ENCODE assay signal across 12 cellular contexts in genomic region chr6:41801380-41801779, GRCh38. TPM values are rescaled to one million over a fixed set of nuclear protein-coding genes. Genes with fewer than 3 reads are reported as not detected.
DNase-seq lines count a peak whose midpoint lies in the region; ATAC-seq and TF ChIP-seq lines count a peak whose summit lies in the region.
"Had no signal": no experiment of that assay in that cellular context is flagged by ENCODE, and none has a peak within 500 bp of the region (broad histone marks: within the 10 kb centered on the region; RNA-seq: fewer than 3 reads in every experiment).

No MANE protein-coding gene starts in this region.

- no peak overlapping the region for H3K4me3 Mint-ChIP-seq in mesothelial cell of epicardium
- H3K4me3 Mint-ChIP-seq: activated CD8-positive, alpha-beta T cell treated with anti-CD3 and anti-CD28 coated beads for 36 hours; memory B cell had no signal

- H2AFZ ChIP-seq in KMS-11 (ENCODE audit: low read depth) = no peak overlapping the region

- no peak for TF ChIP-seq EP300 in suprapubic skin (IDR thresholded peaks at IDR 0.05)

- no peak overlapping the region for H3K27ac Mint-ChIP-seq in mesothelial cell of epicardium
- H3K27ac Mint-ChIP-seq: activated CD8-positive, alpha-beta T cell treated with anti-CD3 and anti-CD28 coated beads for 36 hours; memory B cell had no signal

- H3K4me2 ChIP-seq in DOHH2 (ENCODE audit: low read length) = no peak overlapping the region
- no peak overlapping the region for H3K4me2 ChIP-seq in KMS-11

- no peaks in the 10 kb centered on the region for H3K4me1 Mint-ChIP-seq in mesothelial cell of epicardium
- H3K4me1 Mint-ChIP-seq: memory B cell had no signal

- no peaks in the 10 kb centered on the region; the same call in 1 of the 2 replicates for H3F3A ChIP-seq in DOHH2 (ENCODE audit: control insufficient read depth, insufficient read depth)

- H3K4me3 ChIP-seq in DOHH2 (ENCODE audit: low read length) (no peak overlapping the region), KMS-11 (IDR thresholded peaks at IDR 0.05; ENCODE audit: insufficient read depth, low read depth, low read length) (no peak overlapping the region), astrocyte of the cerebellum (ENCODE audit: low read depth, low read length) (no peak overlapping the region), suprapubic skin (no peak overlapping the region)
- H3K4me3 ChIP-seq: vagina had no signal

- TF ChIP-seq POLR2A in suprapubic skin (IDR thresholded peaks at IDR 0.05) = no peak

- peaks cover 7% of the 10 kb centered on the region for H3K36me3 Mint-ChIP-seq in mesothelial cell of epicardium

- in situ Hi-C loops in astrocyte of the cerebellum (cut with HindIII; ENCODE audit: low sequenced_read_pairs) = loop anchor here (5.0 kb wide), 1 partner anchor 236 kb away; no protein-coding TSS in a partner anchor

- TF ChIP-seq CTCF in DOHH2 (IDR thresholded peaks at IDR 0.05; ENCODE audit: low read depth, low read length, poor library complexity, severe bottlenecking) (peak; percentile 48), KMS-11 (conservative IDR thresholded peaks at IDR 0.05; ENCODE audit: low read depth, low read length) (peak; percentile 50), astrocyte of the cerebellum (IDR thresholded peaks at IDR 0.05; ENCODE audit: low read depth, low read length, missing control alignments) (peak; percentile 81), mesothelial cell of epicardium (IDR thresholded peaks at IDR 0.05; ENCODE audit: unreplicated experiment) (peak; percentile 23), suprapubic skin (IDR thresholded peaks at IDR 0.05) (no peak)

- ATAC-seq in GM19397 (IDR thresholded peaks at IDR 0.05; ENCODE audit: unreplicated experiment) = no peak
- ATAC-seq in GM19023 (IDR thresholded peaks at IDR 0.05; ENCODE audit: unreplicated experiment) = no peak
- ATAC-seq: activated CD8-positive, alpha-beta T cell treated with anti-CD3 and anti-CD28 coated beads for 36 hours had no signal

- H3K9me3 ChIP-seq in DOHH2 (ENCODE audit: control insufficient read depth, insufficient read depth, low read length) = no peaks in the 10 kb centered on the region
- H3K9me3 ChIP-seq in suprapubic skin = no peaks in the 10 kb centered on the region
- H3K9me3 ChIP-seq: vagina had no signal

- no peaks in the 10 kb centered on the region for H3K9me2 ChIP-seq in DOHH2 (replicated peaks; ENCODE audit: control insufficient read depth, low read length)

- H3K9me3 Mint-ChIP-seq in mesothelial cell of epicardium = no peaks in the 10 kb centered on the region
- H3K9me3 Mint-ChIP-seq: activated CD8-positive, alpha-beta T cell treated with anti-CD3 and anti-CD28 coated beads for 36 hours; memory B cell had no signal

- 85% methylated on average over 2 of the region's 2 CpGs for WGBS in suprapubic skin

- H3K9ac ChIP-seq in KMS-11 = no peak overlapping the region

- no peak for DNase-seq in astrocyte of the cerebellum (ENCODE audit: low read depth)
- no peak for DNase-seq in mesothelial cell of epicardium (ENCODE audit: low spot score in 2 of 2, unreplicated experiment in 2 of 2)
- no peak for DNase-seq in suprapubic skin (ENCODE audit: low spot score in 2 of 2)
- no peak for DNase-seq in stimulated activated CD4-positive, alpha-beta T cell treated with anti-CD3 and anti-CD28 coated beads, Interleukin-2, amount 100 ng/mL, for 24 hours
- DNase-seq: activated CD8-positive, alpha-beta T cell treated with anti-CD3 and anti-CD28 coated beads for 36 hours; NCI-H526 treated with DMSO at 0.1 percent for 48 hours had no signal

- H3K4me1 ChIP-seq in DOHH2 (ENCODE audit: control insufficient read depth, low read length) (no peaks in the 10 kb centered on the region), KMS-11 (ENCODE audit: low read depth, poor library complexity, severe bottlenecking) (no peaks in the 10 kb centered on the region), suprapubic skin (no peaks in the 10 kb centered on the region)
- H3K4me1 ChIP-seq: vagina had no signal

- H3K27me3 Mint-ChIP-seq in mesothelial cell of epicardium (ENCODE audit: low read depth) = no peaks in the 10 kb centered on the region
- H3K27me3 Mint-ChIP-seq: activated CD8-positive, alpha-beta T cell treated with anti-CD3 and anti-CD28 coated beads for 36 hours; memory B cell had no signal

- H3K79me2 ChIP-seq in DOHH2 (ENCODE audit: control insufficient read depth, low read length) (no peaks in the 10 kb centered on the region), KMS-11 (ENCODE audit: insufficient read depth, low read depth) (no peaks in the 10 kb centered on the region)

- no peaks in the 10 kb centered on the region for H4K20me1 ChIP-seq in DOHH2 (ENCODE audit: control insufficient read depth, insufficient read depth, low read depth, low read length)
- no peaks in the 10 kb centered on the region for H4K20me1 ChIP-seq in KMS-11 (ENCODE audit: insufficient read depth)

- peaks cover 24% of the 10 kb centered on the region; the same call in 1 of the 2 replicates for H3K36me3 ChIP-seq in DOHH2 (ENCODE audit: control insufficient read depth, low read length)
- no peaks in the 10 kb centered on the region for H3K36me3 ChIP-seq in KMS-11 (ENCODE audit: insufficient read depth)
- peaks cover 27% of the 10 kb centered on the region for H3K36me3 ChIP-seq in suprapubic skin

- no peak overlapping the region for H3K27ac ChIP-seq in DOHH2 (ENCODE audit: low read depth, low read length)
- no peak overlapping the region for H3K27ac ChIP-seq in KMS-11
- no peak overlapping the region for H3K27ac ChIP-seq in suprapubic skin
- H3K27ac ChIP-seq: vagina had no signal

- H3K27me3 ChIP-seq in DOHH2 (ENCODE audit: control insufficient read depth, low read length) = no peaks in the 10 kb centered on the region
- H3K27me3 ChIP-seq in KMS-11 (ENCODE audit: insufficient read depth, low read depth) = no peaks in the 10 kb centered on the region
- no peaks in the 10 kb centered on the region for H3K27me3 ChIP-seq in suprapubic skin
- H3K27me3 ChIP-seq: vagina had no signal

RNA-seq across cellular contexts. Expression of gene TOMM6, which starts 13.9 kb away (rescaled TPM):
- 151 to 168 TPM (median 158 TPM) in 3 replicates for total RNA-seq in mesothelial cell of epicardium
- total RNA-seq in suprapubic skin = 100 to 1,000 TPM in 3 of 4 donors, 10 to 100 TPM in 1; 50.2 to 165 (median 136) TPM

RNA-seq across cellular contexts. Expression of gene PRICKLE4, which starts 20.8 kb away (rescaled TPM):
- 4.5 to 8.1 TPM (median 6.6 TPM) in 3 replicates for total RNA-seq in mesothelial cell of epicardium
- total RNA-seq in suprapubic skin = 1 to 10 TPM in 2 of 4 donors, under 1 TPM in 1, not detected in 1; 0.34 to 4.6 (median 3.6) TPM
- total RNA-seq: activated CD8-positive, alpha-beta T cell treated with anti-CD3 and anti-CD28 coated beads for 36 hours had no signal

RNA-seq across cellular contexts. Expression of gene FRS3, which starts 21.7 kb away (rescaled TPM):
- 5.8 to 6.8 TPM (median 6.3 TPM) in 3 replicates for total RNA-seq in mesothelial cell of epicardium
- 1 to 10 TPM; 1.9 to 3.9 (median 3.7) TPM for total RNA-seq in suprapubic skin

RNA-seq across cellular contexts. Expression of gene PGC, which starts 54.2 kb away (rescaled TPM):
- not detected in 3 replicates for total RNA-seq in mesothelial cell of epicardium
- not detected for total RNA-seq in suprapubic skin
- total RNA-seq: activated CD8-positive, alpha-beta T cell treated with anti-CD3 and anti-CD28 coated beads for 36 hours had no signal

Comparison
In these comparisons a context has a peak if more than half of its experiments do, and no peak if none do; other contexts are left out.
1. CTCF ChIP-seq: peak in DOHH2 (single experiment), KMS-11 (single experiment), astrocyte of the cerebellum (single experiment) and mesothelial cell of epicardium (single experiment); none in suprapubic skin (0 of 2).